5 cellular contexts compared by ENCODE assay signal in the genomic region with DNA sequence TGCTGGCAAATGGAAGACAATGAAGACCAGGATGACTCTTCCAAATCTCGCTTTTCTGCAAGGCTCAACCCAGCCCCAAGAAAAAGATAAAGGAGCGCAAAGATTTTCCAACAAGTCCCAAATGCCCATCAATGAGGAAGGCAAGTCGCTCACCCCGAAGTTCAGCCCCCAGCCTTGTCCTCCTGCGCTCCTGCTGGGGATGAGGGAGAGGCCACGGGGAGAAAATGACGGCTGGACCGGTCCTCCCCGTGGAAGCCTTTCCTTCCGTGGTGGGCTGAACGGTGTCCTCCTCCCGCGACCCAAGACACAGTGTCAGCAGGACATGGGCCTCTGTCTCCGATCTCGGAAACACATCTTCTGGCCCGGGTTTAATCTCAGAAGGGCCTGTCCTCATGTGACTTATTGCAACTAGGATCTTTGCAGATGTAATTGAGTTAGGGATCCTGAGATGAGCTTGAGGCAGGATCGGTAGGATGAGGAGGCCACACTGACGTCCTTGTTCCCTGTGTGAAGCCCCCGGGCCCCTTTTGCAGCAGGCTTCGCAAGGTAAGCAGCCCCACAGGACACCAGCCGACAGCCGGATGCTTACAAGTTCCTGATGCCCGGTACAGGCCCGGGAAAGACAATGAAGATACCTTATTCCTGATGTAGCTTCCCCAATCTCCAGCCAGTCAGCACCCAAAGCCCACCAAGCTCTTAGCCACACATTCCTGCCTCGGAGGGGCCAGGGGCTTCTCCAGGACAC.
"Had no signal": no experiment of that assay in that cellular context is flagged by ENCODE, and none has a peak within 500 bp of the region (broad histone marks: within the 10 kb centered on the region; RNA-seq: fewer than 3 reads in every experiment).

No MANE protein-coding gene starts in this region.

- H3K36me3 Mint-ChIP-seq: IgD-negative memory B cell had no signal

- DNase-seq: GM23248, GOT3 had no signal

- H3K9ac ChIP-seq: GM23248 had no signal

- H3K4me1 ChIP-seq: HAP-1 had no signal

- H2AFZ ChIP-seq: GM23248 had no signal

- H3K36me3 ChIP-seq: HAP-1 had no signal

- FAIRE-seq: HTR-8/SVneo had no signal

- H3K4me3 ChIP-seq: GM23248, HAP-1 had no signal

- H3K27ac ChIP-seq: GM23248 had no signal

- H3K9me3 ChIP-seq: HAP-1 had no signal

- H3K27me3 Mint-ChIP-seq: IgD-negative memory B cell had no signal

- H3K9me3 Mint-ChIP-seq: IgD-negative memory B cell had no signal
